Comparison of ENCODE assay signal across 17 cellular contexts in genomic region chr12:2481951-2482350, GRCh38.
DNase-seq lines count a peak whose midpoint lies in the region; ATAC-seq and TF ChIP-seq lines count a peak whose summit lies in the region.
"Had no signal": no experiment of that assay in that cellular context is flagged by ENCODE, and none has a peak within 500 bp of the region (broad histone marks: within the 10 kb centered on the region; RNA-seq: fewer than 3 reads in every experiment).

No MANE protein-coding gene starts in this region.

- no peaks in the 10 kb centered on the region for H3K36me3 Mint-ChIP-seq in activated CD4-positive, alpha-beta T cell treated with anti-CD3 and anti-CD28 coated beads, Interleukin-2, amount 10 ng/mL, durations not matched to agents 7 days and 5 days (ENCODE audit: low read depth)

- H3K4me3 ChIP-seq in AG10803 (ENCODE audit: low read length) (no peak overlapping the region), dorsolateral prefrontal cortex (no peak overlapping the region), right cardiac atrium (ENCODE audit: low read length) (no peak overlapping the region), transverse colon (no peak overlapping the region), smooth muscle cell (no peak overlapping the region)
- H3K4me3 ChIP-seq: A549 had no signal

- CTCF ChIA-PET in activated CD4-positive, alpha-beta T cell treated with anti-CD3 and anti-CD28 coated beads, Interleukin-2, amount 10 ng/mL, durations not matched to agents 7 days and 5 days (lab: Charles Lee): no interaction called here

- TF ChIP-seq CTCF in AG10803 (conservative IDR thresholded peaks at IDR 0.05; ENCODE audit: low read length) (no peak), dorsolateral prefrontal cortex (IDR thresholded peaks at IDR 0.05 in 54 of 56, conservative IDR thresholded peaks at IDR 0.05 in 2 of 56; ENCODE audit: low read depth in 1 of 56, partially characterized antibody in 56 of 56) (no peak), transverse colon (IDR thresholded peaks at IDR 0.05) (no peak), smooth muscle cell (IDR thresholded peaks at IDR 0.05; ENCODE audit: borderline replicate concordance, insufficient read depth, poor library complexity, severe bottlenecking) (no peak)

- WGBS in right cardiac atrium: 71% methylated on average over 10 of the region's 10 CpGs
- WGBS in transverse colon (ENCODE audit: low coverage in 1 of 2), 2 donors: 80 to 83% methylated on average over 1 to 10 of the region's 10 CpGs
- 90% methylated on average over 10 of the region's 10 CpGs for WGBS in smooth muscle cell (ENCODE audit: low lambda C conversion rate)

- H3K36me3 ChIP-seq in transverse colon: no peaks in the 10 kb centered on the region
- H3K36me3 ChIP-seq in smooth muscle cell (ENCODE audit: low read depth): no peaks in the 10 kb centered on the region

- H4K20me1 ChIP-seq in smooth muscle cell (ENCODE audit: low read depth): no peaks in the 10 kb centered on the region

- H3K9me3 Mint-ChIP-seq in activated CD4-positive, alpha-beta T cell treated with anti-CD3 and anti-CD28 coated beads, Interleukin-2, amount 10 ng/mL, durations not matched to agents 7 days and 5 days: no peaks in the 10 kb centered on the region

- no peak overlapping the region for H3K9ac ChIP-seq in smooth muscle cell (ENCODE audit: low read depth)

- H3K9me3 ChIP-seq in right cardiac atrium (ENCODE audit: control insufficient read depth, low read length): no peaks in the 10 kb centered on the region
- no peaks in the 10 kb centered on the region for H3K9me3 ChIP-seq in transverse colon
- H3K9me3 ChIP-seq in smooth muscle cell (replicated peaks; ENCODE audit: low read depth): no peaks in the 10 kb centered on the region
- H3K9me3 ChIP-seq: A549 had no signal

- H3K4me1 ChIP-seq in right cardiac atrium (ENCODE audit: control insufficient read depth, insufficient read depth, low read length) (peaks cover 7% of the 10 kb centered on the region), transverse colon (peaks cover 0 to 14% (median 2%) of the 10 kb centered on the region in 4 donors), smooth muscle cell (ENCODE audit: low read depth) (no peaks in the 10 kb centered on the region)
- H3K4me1 ChIP-seq: A549 had no signal

- TF ChIP-seq POLR2A in transverse colon (IDR thresholded peaks at IDR 0.05): no peak

- no peak for TF ChIP-seq EP300 in transverse colon (IDR thresholded peaks at IDR 0.05; ENCODE audit: low read depth)

- no peaks in the 10 kb centered on the region for H3K4me1 Mint-ChIP-seq in activated CD4-positive, alpha-beta T cell treated with anti-CD3 and anti-CD28 coated beads, Interleukin-2, amount 10 ng/mL, durations not matched to agents 7 days and 5 days

- no peaks in the 10 kb centered on the region for H3K79me2 ChIP-seq in smooth muscle cell (ENCODE audit: low read depth)

- POLR2A ChIA-PET in activated CD4-positive, alpha-beta T cell treated with anti-CD3 and anti-CD28 coated beads, Interleukin-2, amount 10 ng/mL, durations not matched to agents 7 days and 5 days (lab: Charles Lee): no interaction called here

- H3K27ac ChIP-seq in dorsolateral prefrontal cortex (peak overlapping the region in 32 of 59 donors; percentile 4 to 85 (median 40)), right cardiac atrium (ENCODE audit: low read length) (no peak overlapping the region), transverse colon (no peak overlapping the region), smooth muscle cell (ENCODE audit: low read depth) (no peak overlapping the region)
- H3K27ac ChIP-seq: A549, C4-2B had no signal

- DNase-seq in AG10803 (ENCODE audit: low read depth): peak; percentile 13
- peak; percentile 76 for DNase-seq in NCI-H2171 (lab: John Stamatoyannopoulos, UW)
- DNase-seq in dorsolateral prefrontal cortex: peak in 8 of 10 donors; percentile 33 to 76 (median 60)
- DNase-seq in right cardiac atrium: no peak
- DNase-seq in transverse colon: no peak
- DNase-seq in smooth muscle cell (lab: John Stamatoyannopoulos, UW; ENCODE audit: unreplicated experiment): no peak
- no peak for DNase-seq in activated CD4-positive, alpha-beta T cell treated with anti-CD3 and anti-CD28 coated beads, Interleukin-2, amount 10 ng/mL, durations not matched to agents 7 days and 5 days
- DNase-seq: COR-L47; DMS53; H7; NCI-H1105; NCI-H187 treated with DMSO at 0.1 percent for 48 hours; NCI-H526 treated with DMSO at 0.1 percent for 48 hours; NK-92 treated with Interleukin-12 subunit alpha and Interleukin-12 subunit beta, amount 100 ng/mL, for 24 hours had no signal

- H2AFZ ChIP-seq in smooth muscle cell (ENCODE audit: low read depth): no peak overlapping the region

- intact Hi-C loops in dorsolateral prefrontal cortex (cut with DNase I) (no loop called here), right cardiac atrium (cut with DNase I) (no loop called here), transverse colon (cut with DNase I; ENCODE audit: low total_unique reads) (no loop called here)

- H3K27ac Mint-ChIP-seq in activated CD4-positive, alpha-beta T cell treated with anti-CD3 and anti-CD28 coated beads, Interleukin-2, amount 10 ng/mL, durations not matched to agents 7 days and 5 days: no peak overlapping the region

- no peaks in the 10 kb centered on the region for H3K27me3 ChIP-seq in dorsolateral prefrontal cortex
- H3K27me3 ChIP-seq in right cardiac atrium (ENCODE audit: control insufficient read depth, insufficient read depth): no peaks in the 10 kb centered on the region
- no peaks in the 10 kb centered on the region for H3K27me3 ChIP-seq in transverse colon
- no peaks in the 10 kb centered on the region for H3K27me3 ChIP-seq in smooth muscle cell (ENCODE audit: low read depth)

- no peak overlapping the region for H3K4me3 Mint-ChIP-seq in activated CD4-positive, alpha-beta T cell treated with anti-CD3 and anti-CD28 coated beads, Interleukin-2, amount 10 ng/mL, durations not matched to agents 7 days and 5 days

- ATAC-seq in right cardiac atrium (peak; percentile 30 to 46), HG03159 (IDR thresholded peaks at IDR 0.05; ENCODE audit: unreplicated experiment) (no peak)
- ATAC-seq: A549 had no signal

- no peaks in the 10 kb centered on the region for H3F3A ChIP-seq in smooth muscle cell (ENCODE audit: low read depth)

- H3K27me3 Mint-ChIP-seq in activated CD4-positive, alpha-beta T cell treated with anti-CD3 and anti-CD28 coated beads, Interleukin-2, amount 10 ng/mL, durations not matched to agents 7 days and 5 days: peaks cover 2% of the 10 kb centered on the region

- no peak overlapping the region for H3K4me2 ChIP-seq in smooth muscle cell
- H3K4me2 ChIP-seq: A549 had no signal

- in situ Hi-C loops in transverse colon (cut with MboI; ENCODE audit: low pct_ligation_motif_present in 1 of 4, low pct_unique_long_range_greater_than_20kb in 1 of 4, low sequenced_read_pairs in 3 of 4): no loop called here

Comparison
In these comparisons a context has a peak if more than half of its experiments do, and no peak if none do; other contexts are left out.
1. DNase-seq: peak in AG10803 (single experiment), NCI-H2171 (single experiment) and dorsolateral prefrontal cortex (8 of 10); none in right cardiac atrium (0 of 3), transverse colon (single experiment), smooth muscle cell (single experiment) and activated CD4-positive, alpha-beta T cell treated with anti-CD3 and anti-CD28 coated beads, Interleukin-2, amount 10 ng/mL, durations not matched to agents 7 days and 5 days (single experiment).
2. H3K27ac ChIP-seq: peak in dorsolateral prefrontal cortex (32 of 59); none in right cardiac atrium (single experiment), transverse colon (0 of 4) and smooth muscle cell (single experiment).